ENCODE assay signal across 8 cellular contexts in the genomic region with DNA sequence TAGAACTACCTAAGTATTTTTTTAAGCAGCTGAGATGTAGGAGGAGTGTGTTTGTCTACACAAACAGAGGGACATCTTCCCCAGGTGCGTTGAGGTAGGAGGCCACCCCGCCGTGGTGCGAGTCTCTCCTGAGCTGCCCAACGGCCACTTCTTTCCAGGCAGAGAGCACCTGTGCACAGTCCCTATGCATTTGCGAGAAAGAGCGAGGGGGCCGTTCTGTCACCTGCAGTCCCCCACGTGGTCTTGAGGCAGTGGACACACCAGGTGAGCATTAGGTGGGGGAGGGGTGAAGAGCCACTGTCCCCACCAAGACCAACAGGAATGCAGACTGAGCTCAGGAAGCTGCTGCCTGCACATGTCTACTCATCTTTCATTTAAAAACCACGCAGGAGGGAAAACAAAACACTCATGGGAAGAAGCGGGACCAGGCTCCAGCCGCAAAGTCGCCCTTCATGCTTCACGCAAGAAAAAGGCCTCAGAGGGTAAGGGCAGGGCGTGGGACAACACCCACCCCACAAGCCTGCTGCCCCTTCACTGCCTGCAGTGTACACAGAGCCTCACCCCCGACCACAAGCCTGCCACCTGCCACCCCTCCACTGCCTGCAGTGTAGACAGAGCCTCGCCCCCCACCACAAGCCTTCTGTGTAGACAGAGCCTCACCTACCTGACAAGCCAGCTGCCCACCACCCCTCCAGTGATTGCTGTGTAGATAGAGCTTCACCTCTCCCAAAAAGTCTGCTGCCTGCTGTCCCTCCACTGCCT.
DNase-seq lines count a peak whose midpoint lies in the region; ATAC-seq lines count a peak whose summit lies in the region.
"Had no signal": no experiment of that assay in that cellular context is flagged by ENCODE, and none has a peak within 500 bp of the region (broad histone marks: within the 10 kb centered on the region; RNA-seq: fewer than 3 reads in every experiment).

No MANE protein-coding gene starts in this region.

- ATAC-seq in central memory CD8-positive, alpha-beta T cell (replicated peaks; ENCODE audit: extremely low read depth, poor library complexity, severe bottlenecking): no peak
- no peak for ATAC-seq in stimulated activated memory B cell treated with anti-CD40 and anti-IgM and Interleukin-4, amounts not matched to agents 10 μg/mL and 1 μg/mL and 100 μg/mL, for 72 hours
- ATAC-seq in HG02970 (IDR thresholded peaks at IDR 0.05; ENCODE audit: low FRiP score, unreplicated experiment): no peak

- peaks cover 38% of the 10 kb centered on the region for H3K27me3 Mint-ChIP-seq in activated T-cell treated with anti-CD3 and anti-CD28 coated beads, Interleukin-2, amount 50 U/mL, for 24 hours
- H3K27me3 Mint-ChIP-seq in central memory CD8-positive, alpha-beta T cell: peaks cover 12% of the 10 kb centered on the region
- H3K27me3 Mint-ChIP-seq in stimulated activated memory B cell treated with anti-CD40 and anti-IgM and Interleukin-4, amounts not matched to agents 10 μg/mL and 1 μg/mL and 100 μg/mL, for 72 hours: peaks cover 61% of the 10 kb centered on the region

- peaks cover 7% of the 10 kb centered on the region for H3K9me3 Mint-ChIP-seq in activated T-cell treated with anti-CD3 and anti-CD28 coated beads, Interleukin-2, amount 50 U/mL, for 24 hours
- peaks cover 8% of the 10 kb centered on the region for H3K9me3 Mint-ChIP-seq in central memory CD8-positive, alpha-beta T cell
- peaks cover 7% of the 10 kb centered on the region for H3K9me3 Mint-ChIP-seq in stimulated activated memory B cell treated with anti-CD40 and anti-IgM and Interleukin-4, amounts not matched to agents 10 μg/mL and 1 μg/mL and 100 μg/mL, for 72 hours

- no peak overlapping the region for H3K27ac Mint-ChIP-seq in activated T-cell treated with anti-CD3 and anti-CD28 coated beads, Interleukin-2, amount 50 U/mL, for 24 hours
- peak overlapping the region; percentile 95 for H3K27ac Mint-ChIP-seq in central memory CD8-positive, alpha-beta T cell (ENCODE audit: low read depth)
- H3K27ac Mint-ChIP-seq in stimulated activated memory B cell treated with anti-CD40 and anti-IgM and Interleukin-4, amounts not matched to agents 10 μg/mL and 1 μg/mL and 100 μg/mL, for 72 hours: peak overlapping the region; percentile 43

- H3K4me1 Mint-ChIP-seq in activated T-cell treated with anti-CD3 and anti-CD28 coated beads, Interleukin-2, amount 50 U/mL, for 24 hours (ENCODE audit: low read depth): peaks cover 55% of the 10 kb centered on the region
- peaks cover 56% of the 10 kb centered on the region for H3K4me1 Mint-ChIP-seq in central memory CD8-positive, alpha-beta T cell
- peaks cover 18% of the 10 kb centered on the region for H3K4me1 Mint-ChIP-seq in stimulated activated memory B cell treated with anti-CD40 and anti-IgM and Interleukin-4, amounts not matched to agents 10 μg/mL and 1 μg/mL and 100 μg/mL, for 72 hours

- peaks cover 5% of the 10 kb centered on the region for H3K36me3 Mint-ChIP-seq in activated T-cell treated with anti-CD3 and anti-CD28 coated beads, Interleukin-2, amount 50 U/mL, for 24 hours (ENCODE audit: low read depth)
- peaks cover 11% of the 10 kb centered on the region for H3K36me3 Mint-ChIP-seq in central memory CD8-positive, alpha-beta T cell (ENCODE audit: insufficient read depth)
- peaks cover 6% of the 10 kb centered on the region for H3K36me3 Mint-ChIP-seq in stimulated activated memory B cell treated with anti-CD40 and anti-IgM and Interleukin-4, amounts not matched to agents 10 μg/mL and 1 μg/mL and 100 μg/mL, for 72 hours

- DNase-seq in activated T-cell treated with anti-CD3 and anti-CD28 coated beads, Interleukin-2, amount 50 U/mL, for 24 hours: no peak
- no peak for DNase-seq in activated T-cell treated with anti-CD3 and anti-CD28 coated beads, Interleukin-2, amount 50 U/mL, for 1 hour
- DNase-seq in DMS53 (lab: John Stamatoyannopoulos, UW): peak; percentile 88
- DNase-seq in central memory CD8-positive, alpha-beta T cell (ENCODE audit: low spot score in 2 of 2): no peak
- DNase-seq in NCI-H1105 (lab: John Stamatoyannopoulos, UW): no peak
- DNase-seq: NCI-H1930 had no signal

- peak overlapping the region; percentile 65 for H3K4me3 Mint-ChIP-seq in activated T-cell treated with anti-CD3 and anti-CD28 coated beads, Interleukin-2, amount 50 U/mL, for 24 hours
- peak overlapping the region; percentile 82 for H3K4me3 Mint-ChIP-seq in central memory CD8-positive, alpha-beta T cell
- no peak overlapping the region for H3K4me3 Mint-ChIP-seq in stimulated activated memory B cell treated with anti-CD40 and anti-IgM and Interleukin-4, amounts not matched to agents 10 μg/mL and 1 μg/mL and 100 μg/mL, for 72 hours
